In the genomic region with DNA sequence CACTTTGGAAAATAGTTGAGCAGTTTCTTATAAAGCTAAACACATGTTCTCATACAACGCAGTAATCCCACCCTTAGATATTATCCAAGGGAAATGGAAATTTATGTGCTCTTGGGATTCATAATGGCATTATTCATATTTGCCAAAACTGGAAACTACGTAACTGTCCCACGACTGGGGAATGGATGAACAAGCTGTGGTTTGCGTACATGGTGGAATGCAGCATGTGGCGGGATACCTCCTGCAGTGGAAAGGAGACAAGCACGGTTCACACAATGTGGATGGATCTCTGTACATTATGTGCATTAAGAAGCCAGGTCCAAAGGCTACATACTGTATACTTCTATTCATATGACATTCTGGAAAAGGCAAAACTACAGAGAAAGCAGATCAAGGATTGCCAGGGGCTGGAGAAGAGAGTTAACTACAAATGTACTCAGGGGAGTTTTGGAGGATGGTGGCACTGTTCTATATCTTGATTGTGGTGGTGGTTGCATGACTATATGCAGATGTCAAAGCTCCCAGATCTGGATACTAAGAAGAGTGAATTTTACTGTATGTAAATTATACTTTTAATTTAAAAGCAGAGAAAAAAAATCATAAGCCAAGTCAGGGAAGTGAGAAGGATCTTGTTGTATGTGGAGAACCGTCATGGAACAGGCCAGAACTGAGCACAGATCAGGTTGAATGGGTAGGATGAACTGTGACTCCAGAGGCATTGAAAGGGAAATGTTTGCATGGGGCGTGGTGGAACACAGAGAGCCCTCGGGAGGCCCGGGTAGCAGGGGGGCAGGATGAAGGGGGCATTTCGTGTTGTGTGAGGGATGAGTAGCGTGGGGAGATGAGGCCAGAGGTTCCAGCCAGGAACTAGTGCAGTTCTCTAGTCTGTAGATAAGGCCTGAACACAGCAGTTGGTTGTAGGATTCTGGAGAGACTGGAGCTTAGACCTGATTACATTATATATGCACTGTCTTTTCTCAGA, we compare ENCODE assay signal across 10 cellular contexts.
DNase-seq lines count a peak whose midpoint lies in the region; ATAC-seq and TF ChIP-seq lines count a peak whose summit lies in the region.
"Had no signal": no experiment of that assay in that cellular context is flagged by ENCODE, and none has a peak within 500 bp of the region (broad histone marks: within the 10 kb centered on the region; RNA-seq: fewer than 3 reads in every experiment).

No MANE protein-coding gene starts in this region.

- no peak overlapping the region for H3K27ac ChIP-seq in left lung

- H3K4me3 ChIP-seq in adipocyte (ENCODE audit: low read length) (no peak overlapping the region), left lung (no peak overlapping the region)

- H3K9me3 Mint-ChIP-seq in activated naive CD8-positive, alpha-beta T cell treated with anti-CD3 and anti-CD28 coated beads, Interleukin-2, amount 50 U/mL, for 24 hours = no peaks in the 10 kb centered on the region
- H3K9me3 Mint-ChIP-seq in activated naive CD8-positive, alpha-beta T cell treated with anti-CD3 and anti-CD28 coated beads for 36 hours = no peaks in the 10 kb centered on the region

- no peak for DNase-seq in activated naive CD8-positive, alpha-beta T cell treated with anti-CD3 and anti-CD28 coated beads, Interleukin-2, amount 50 U/mL, for 24 hours
- DNase-seq in activated naive CD8-positive, alpha-beta T cell treated with anti-CD3 and anti-CD28 coated beads for 36 hours = no peak
- peak; percentile 42 for DNase-seq in adipocyte (ENCODE audit: low read depth)
- no peak for DNase-seq in left lung
- DNase-seq in iPS-NIHi11 (ENCODE audit: low spot score) = no peak
- DNase-seq in ecto neural progenitor cell (ENCODE audit: low spot score) = no peak
- DNase-seq: activated CD4-positive, alpha-beta T cell treated with anti-CD3 and anti-CD28 coated beads, Interleukin-2, amount 50 U/mL, for 4 hours; mammary epithelial cell had no signal

- peak overlapping the region; percentile 41 for H3K27ac Mint-ChIP-seq in activated naive CD8-positive, alpha-beta T cell treated with anti-CD3 and anti-CD28 coated beads, Interleukin-2, amount 50 U/mL, for 24 hours
- no peak overlapping the region for H3K27ac Mint-ChIP-seq in activated naive CD8-positive, alpha-beta T cell treated with anti-CD3 and anti-CD28 coated beads for 36 hours

- H3K9me3 ChIP-seq in adipocyte (ENCODE audit: control insufficient read depth, low read length) = no peaks in the 10 kb centered on the region
- H3K9me3 ChIP-seq in left lung = no peaks in the 10 kb centered on the region

- H3K4me3 Mint-ChIP-seq in activated naive CD8-positive, alpha-beta T cell treated with anti-CD3 and anti-CD28 coated beads, Interleukin-2, amount 50 U/mL, for 24 hours = no peak overlapping the region
- H3K4me3 Mint-ChIP-seq in activated naive CD8-positive, alpha-beta T cell treated with anti-CD3 and anti-CD28 coated beads for 36 hours = no peak overlapping the region

- H3K27me3 ChIP-seq in adipocyte (replicated peaks; ENCODE audit: control insufficient read depth, insufficient read depth, low read length) (no peaks in the 10 kb centered on the region), left lung (no peaks in the 10 kb centered on the region)

- peaks cover 9% of the 10 kb centered on the region for H3K36me3 Mint-ChIP-seq in activated naive CD8-positive, alpha-beta T cell treated with anti-CD3 and anti-CD28 coated beads, Interleukin-2, amount 50 U/mL, for 24 hours (ENCODE audit: low read depth)
- peaks cover 5% of the 10 kb centered on the region for H3K36me3 Mint-ChIP-seq in activated naive CD8-positive, alpha-beta T cell treated with anti-CD3 and anti-CD28 coated beads for 36 hours

- H3K4me1 Mint-ChIP-seq in activated naive CD8-positive, alpha-beta T cell treated with anti-CD3 and anti-CD28 coated beads, Interleukin-2, amount 50 U/mL, for 24 hours = peaks cover 47% of the 10 kb centered on the region
- H3K4me1 Mint-ChIP-seq in activated naive CD8-positive, alpha-beta T cell treated with anti-CD3 and anti-CD28 coated beads for 36 hours = peaks cover 41% of the 10 kb centered on the region

- peak overlapping the region; percentile 63 for H3K9ac ChIP-seq in adipocyte (ENCODE audit: low read length)

- no peak for TF ChIP-seq CTCF in left lung (IDR thresholded peaks at IDR 0.05)

- intact Hi-C loops in left lung (cut with DNase I) = no loop called here

- H3K4me1 ChIP-seq in adipocyte (ENCODE audit: control insufficient read depth, insufficient read depth, low read length) (peaks cover 64% of the 10 kb centered on the region), left lung (peaks cover 21 to 68% of the 10 kb centered on the region in 2 donors)

- no peak for ATAC-seq in activated naive CD8-positive, alpha-beta T cell treated with anti-CD3 and anti-CD28 coated beads, Interleukin-2, amount 50 U/mL, for 24 hours
- ATAC-seq in left lung (peak; percentile 35), GM21381 (IDR thresholded peaks at IDR 0.05; ENCODE audit: unreplicated experiment) (no peak), HG02759 (IDR thresholded peaks at IDR 0.05; ENCODE audit: unreplicated experiment) (no peak)

- H3K36me3 ChIP-seq in adipocyte (ENCODE audit: control insufficient read depth, insufficient read depth, low read length, severe bottlenecking) (peaks cover 3% of the 10 kb centered on the region), left lung (no peaks in the 10 kb centered on the region)

- no peaks in the 10 kb centered on the region for H3K27me3 Mint-ChIP-seq in activated naive CD8-positive, alpha-beta T cell treated with anti-CD3 and anti-CD28 coated beads, Interleukin-2, amount 50 U/mL, for 24 hours
- H3K27me3 Mint-ChIP-seq in activated naive CD8-positive, alpha-beta T cell treated with anti-CD3 and anti-CD28 coated beads for 36 hours = no peaks in the 10 kb centered on the region
